8 cellular contexts compared by ENCODE assay signal in genomic region chr7:130959743-130960207, GRCh38.
DNase-seq lines count a peak whose midpoint lies in the region; ATAC-seq and TF ChIP-seq lines count a peak whose summit lies in the region.

No MANE protein-coding gene starts in this region.

- no peaks in the 10 kb centered on the region for H3K9me3 Mint-ChIP-seq in CD4-positive, alpha-beta T cell
- no peaks in the 10 kb centered on the region for H3K9me3 Mint-ChIP-seq in T-cell

- H3K27ac Mint-ChIP-seq in CD4-positive, alpha-beta T cell = no peak overlapping the region
- peak overlapping the region; percentile 96 for H3K27ac Mint-ChIP-seq in T-cell

- H3K27me3 ChIP-seq in CD4-positive, alpha-beta T cell (ENCODE audit: control insufficient read depth, insufficient read depth, low read length) = no peaks in the 10 kb centered on the region
- no peaks in the 10 kb centered on the region for H3K27me3 ChIP-seq in subcutaneous abdominal adipose tissue (ENCODE audit: control insufficient read depth in 5 of 5, insufficient read depth in 4 of 5, low read length in 5 of 5)

- H3K4me3 ChIP-seq in fibroblast of mammary gland (ENCODE audit: control insufficient read depth, low read depth, low read length) (peak overlapping the region; percentile 48), subcutaneous abdominal adipose tissue (ENCODE audit: low read depth in 1 of 5, low read length in 5 of 5) (no peak overlapping the region)

- TF ChIP-seq CTCF in CD4-positive, alpha-beta T cell (IDR thresholded peaks at IDR 0.05) = no peak
- peak; percentile 60 for TF ChIP-seq CTCF in fibroblast of mammary gland (conservative IDR thresholded peaks at IDR 0.05; ENCODE audit: control insufficient read depth, insufficient read depth, low read depth, low read length)

- no peak for ATAC-seq in CD4-positive, alpha-beta T cell (ENCODE audit: poor library complexity)
- ATAC-seq in T-cell (replicated peaks in 1 of 4) = no peak
- ATAC-seq in GM21381 (IDR thresholded peaks at IDR 0.05; ENCODE audit: unreplicated experiment) = no peak

- no peaks in the 10 kb centered on the region for H3K27me3 Mint-ChIP-seq in CD4-positive, alpha-beta T cell
- no peaks in the 10 kb centered on the region for H3K27me3 Mint-ChIP-seq in T-cell

- H3K4me1 Mint-ChIP-seq in CD4-positive, alpha-beta T cell (ENCODE audit: low read depth) = peaks cover 48% of the 10 kb centered on the region
- peaks cover 40 to 89% (median 86%) of the 10 kb centered on the region in 3 donors for H3K4me1 Mint-ChIP-seq in T-cell

- POLR2A ChIA-PET in CD4-positive, alpha-beta T cell (lab: Charles Lee) = interaction anchor here (0.6 to 9.0 kb wide), 12 partner anchors 7 to 147 kb away, joined by 3 to 97 read pairs (median 5); no protein-coding TSS in a partner anchor
- POLR2A ChIA-PET in HEK293T (lab: Yijun Ruan, JAX) = no interaction called here
- POLR2A ChIA-PET in T-cell (lab: Charles Lee) = interaction anchor here (0.9 to 7.8 kb wide), 14 partner anchors 10 to 139 kb away, joined by 3 to 92 read pairs (median 4); no protein-coding TSS in a partner anchor

- H3K27ac ChIP-seq in CD4-positive, alpha-beta T cell (ENCODE audit: low read depth, low read length) = peak overlapping the region; percentile 73
- H3K27ac ChIP-seq in subcutaneous abdominal adipose tissue (ENCODE audit: low read depth, low read length) = peak overlapping the region; percentile 54

- intact Hi-C loops in CD4-positive, alpha-beta T cell (cut with DNase I, micrococcal nuclease) = loop anchor here in 1 of 2 experiments (1.0 to 10.0 kb wide), 3 partner anchors 16 to 65 kb away; no protein-coding TSS in a partner anchor

- H3K4me1 ChIP-seq in subcutaneous abdominal adipose tissue (ENCODE audit: control insufficient read depth in 5 of 5, insufficient read depth in 5 of 5, low read length in 5 of 5) = peaks cover 0 to 28% (median 14%) of the 10 kb centered on the region in 5 donors

- peak overlapping the region in 1 of 5 donors; percentile 5 for H3K9ac ChIP-seq in subcutaneous abdominal adipose tissue (ENCODE audit: low read length in 5 of 5)

- DNase-seq in CD4-positive, alpha-beta T cell = no peak
- DNase-seq in HEK293T (ENCODE audit: extremely low spot score) (peak; percentile 45), T-cell (no peak), fibroblast of mammary gland (ENCODE audit: low read depth) (peak; percentile 86), NCI-H1436 (lab: John Stamatoyannopoulos, UW) (no peak)
- no peak for DNase-seq in effector CD8-positive, alpha-beta T cell (lab: John Stamatoyannopoulos, UW)

- peak overlapping the region; percentile 91 for H3K4me3 Mint-ChIP-seq in CD4-positive, alpha-beta T cell
- H3K4me3 Mint-ChIP-seq in T-cell = peak overlapping the region; percentile 79 to 90 (median 87)

- peaks cover 0 to 9% (median under 1%) of the 10 kb centered on the region in 5 donors for H3K36me3 ChIP-seq in subcutaneous abdominal adipose tissue (ENCODE audit: control insufficient read depth in 5 of 5, insufficient read depth in 5 of 5, low read length in 5 of 5)

- H3K9me3 ChIP-seq in CD4-positive, alpha-beta T cell (ENCODE audit: control insufficient read depth, low read length) = no peaks in the 10 kb centered on the region
- no peaks in the 10 kb centered on the region for H3K9me3 ChIP-seq in subcutaneous abdominal adipose tissue (ENCODE audit: control insufficient read depth in 5 of 5, low read length in 5 of 5)

- CTCF ChIA-PET in CD4-positive, alpha-beta T cell (lab: Charles Lee) = interaction anchor here (0.9 to 3.6 kb wide), 11 partner anchors 10 to 81 kb away, joined by 3 to 15 read pairs (median 4); no protein-coding TSS in a partner anchor
- CTCF ChIA-PET in HEK293T (lab: Yijun Ruan, JAX) (interaction anchor here (0.9 to 2.6 kb wide), 5 partner anchors 11 to 78 kb away, joined by 3 to 5 read pairs (median 4); no protein-coding TSS in a partner anchor), T-cell (lab: Charles Lee) (interaction anchor here (0.5 to 3.0 kb wide), 25 partner anchors 7 to 480 kb away, joined by 3 to 27 read pairs (median 4); no protein-coding TSS in a partner anchor)

- H3K36me3 Mint-ChIP-seq in CD4-positive, alpha-beta T cell (ENCODE audit: low read depth) = peaks cover 77% of the 10 kb centered on the region
- peaks cover 30% of the 10 kb centered on the region for H3K36me3 Mint-ChIP-seq in T-cell

TF ChIP-seq in HEK293T, 16 proteins besides CTCF, POLR2A, EP300 and RAD21:
- TF ChIP-seq LEF1 (IDR thresholded peaks at IDR 0.05; ENCODE audit: borderline replicate concordance) = no peak
- TF ChIP-seq, protein P1, sequence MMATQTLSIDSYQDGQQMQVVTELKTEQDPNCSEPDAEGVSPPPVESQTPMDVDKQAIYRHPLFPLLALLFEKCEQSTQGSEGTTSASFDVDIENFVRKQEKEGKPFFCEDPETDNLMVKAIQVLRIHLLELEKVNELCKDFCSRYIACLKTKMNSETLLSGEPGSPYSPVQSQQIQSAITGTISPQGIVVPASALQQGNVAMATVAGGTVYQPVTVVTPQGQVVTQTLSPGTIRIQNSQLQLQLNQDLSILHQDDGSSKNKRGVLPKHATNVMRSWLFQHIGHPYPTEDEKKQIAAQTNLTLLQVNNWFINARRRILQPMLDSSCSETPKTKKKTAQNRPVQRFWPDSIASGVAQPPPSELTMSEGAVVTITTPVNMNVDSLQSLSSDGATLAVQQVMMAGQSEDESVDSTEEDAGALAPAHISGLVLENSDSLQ (IDR thresholded peaks at IDR 0.05) = peak; percentile 73

Comparison
In these comparisons a context has a peak if more than half of its experiments do, and no peak if none do; other contexts are left out.
1. DNase-seq: peak in HEK293T (single experiment) and fibroblast of mammary gland (single experiment); none in CD4-positive, alpha-beta T cell (0 of 10), T-cell (0 of 34), NCI-H1436 (single experiment) and effector CD8-positive, alpha-beta T cell (single experiment).